ENCODE assay signal across 8 cellular contexts in the genomic region with DNA sequence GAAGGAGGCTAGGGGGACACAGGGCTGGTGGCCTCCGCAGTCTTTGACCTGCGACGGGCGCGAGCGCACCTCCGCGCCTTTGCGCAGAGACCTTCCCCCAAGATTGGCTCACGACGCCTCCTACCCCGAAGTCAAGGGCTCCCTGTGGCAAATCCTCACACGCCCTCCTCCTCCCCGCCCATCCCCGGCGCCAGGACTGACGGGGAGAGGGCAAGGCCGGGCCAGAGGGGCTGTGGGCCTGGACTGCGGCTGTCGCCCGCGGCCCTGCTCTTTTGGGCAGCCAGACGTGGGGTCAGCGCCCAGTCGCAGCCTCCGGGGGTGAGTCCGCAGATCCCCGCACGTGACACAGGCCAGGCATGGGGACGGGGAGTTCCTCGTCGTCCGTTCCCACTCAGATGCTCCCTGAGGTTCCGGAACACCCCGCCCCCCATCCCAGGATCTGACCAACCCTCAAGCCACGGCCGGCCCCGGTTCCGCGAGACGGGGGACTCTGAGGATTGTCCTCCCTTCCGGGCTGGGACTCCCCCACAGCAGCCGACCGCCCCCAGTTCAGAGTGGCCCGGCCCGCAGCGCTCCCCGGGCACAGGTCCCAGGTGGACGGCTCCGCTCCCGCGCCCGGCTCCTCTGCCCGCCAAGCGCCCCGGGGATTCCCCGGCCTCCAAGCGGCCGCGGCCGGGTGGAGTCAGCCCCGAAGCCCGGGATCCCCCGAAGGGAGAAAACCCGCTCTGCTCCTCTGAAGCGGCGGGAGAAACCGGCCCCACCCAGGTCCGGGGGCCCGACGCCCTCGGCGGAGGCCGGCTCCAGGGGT. TPM values are rescaled to one million over a fixed set of nuclear protein-coding genes. Genes with fewer than 3 reads are reported as not detected.
DNase-seq lines count a peak whose midpoint lies in the region; ATAC-seq and TF ChIP-seq lines count a peak whose summit lies in the region.

No MANE protein-coding gene starts in this region.

- no peaks in the 10 kb centered on the region for H3K9me3 ChIP-seq in SK-N-MC (ENCODE audit: low read depth, low read length)
- no peaks in the 10 kb centered on the region for H3K9me3 ChIP-seq in breast epithelium
- no peaks in the 10 kb centered on the region for H3K9me3 ChIP-seq in right lobe of liver

- H3K36me3 ChIP-seq in SK-N-MC (ENCODE audit: insufficient read depth, low read length): no peaks in the 10 kb centered on the region
- H3K36me3 ChIP-seq in breast epithelium: no peaks in the 10 kb centered on the region
- H3K36me3 ChIP-seq in right lobe of liver: no peaks in the 10 kb centered on the region

- H3K27ac ChIP-seq in SK-N-MC (no peak overlapping the region), breast epithelium (peak overlapping the region; percentile 50 to 88), right lobe of liver (no peak overlapping the region)

- peak; percentile 66 for DNase-seq in DMS53 (lab: John Stamatoyannopoulos, UW)
- no peak for DNase-seq in DMS53 treated with DMSO at 0.1 percent for 48 hours (lab: John Stamatoyannopoulos, UW; ENCODE audit: unreplicated experiment)
- DNase-seq in SK-N-MC (ENCODE audit: low read depth, low spot score): no peak
- no peak for DNase-seq in breast epithelium (ENCODE audit: low spot score in 2 of 2)
- DNase-seq in right lobe of liver: peak; percentile 58 to 69 (median 68)
- DNase-seq in stimulated activated CD8-positive, alpha-beta memory T cell treated with anti-CD3 and anti-CD28 coated beads, Interleukin-12 subunit alpha, Interleukin-12 subunit beta, amount 100 ng/mL, for 24 hours (ENCODE audit: extremely low read depth): peak; percentile 24
- no peak for DNase-seq in NCI-H345 (lab: John Stamatoyannopoulos, UW)

- H3K4me3 ChIP-seq in SK-N-MC: peak overlapping the region; percentile 93
- H3K4me3 ChIP-seq in breast epithelium: peak overlapping the region; percentile 62 to 86 (median 69)
- peak overlapping the region; percentile 48 to 57 (median 51) for H3K4me3 ChIP-seq in right lobe of liver

- intact Hi-C loops in breast epithelium (cut with DNase I; ENCODE audit: low total_unique reads) (no loop called here), right lobe of liver (cut with DNase I) (no loop called here)

- ATAC-seq in HG02973 (IDR thresholded peaks at IDR 0.05; ENCODE audit: unreplicated experiment) (peak; percentile 34), right lobe of liver (peak; percentile 66 to 78 (median 74))

- peak overlapping the region; percentile 71 for H3K9ac ChIP-seq in SK-N-MC (ENCODE audit: insufficient read length)

- H3K27me3 ChIP-seq in breast epithelium (peaks cover 3 to 22% of the 10 kb centered on the region in 2 donors), right lobe of liver (peaks cover 0 to 8% of the 10 kb centered on the region in 2 donors)

- TF ChIP-seq CTCF in breast epithelium (IDR thresholded peaks at IDR 0.05) (no peak), right lobe of liver (IDR thresholded peaks at IDR 0.05) (no peak)

- WGBS in right lobe of liver (ENCODE audit: insufficient coverage, low coverage, low lambda C conversion rate, missing lambda C conversion rate): 8% methylated on average over 15 of the region's 74 CpGs

- TF ChIP-seq POLR2A in breast epithelium (IDR thresholded peaks at IDR 0.05) (no peak), right lobe of liver (IDR thresholded peaks at IDR 0.05) (no peak)

- H3K4me1 ChIP-seq in breast epithelium (peaks cover 0 to 6% of the 10 kb centered on the region in 2 donors), right lobe of liver (peaks cover 0 to 24% (median 3%) of the 10 kb centered on the region in 4 donors)

RNA-seq across cellular contexts. Expression of a gene that starts 0.5 kb away (rescaled TPM):
- total RNA-seq in breast epithelium (1 to 10 TPM; 3.3 to 5.3 (median 3.8) TPM), right lobe of liver (1 to 10 TPM in 1 of 6 experiments, under 1 TPM in 5; 0.16 to 1.3 (median 0.29) TPM)

Comparison
In these comparisons a context has a peak if more than half of its experiments do, and no peak if none do; other contexts are left out.
1. DNase-seq: peak in DMS53 (single experiment), right lobe of liver (3 of 3) and stimulated activated CD8-positive, alpha-beta memory T cell treated with anti-CD3 and anti-CD28 coated beads, Interleukin-12 subunit alpha, Interleukin-12 subunit beta, amount 100 ng/mL, for 24 hours (single experiment); none in DMS53 treated with DMSO at 0.1 percent for 48 hours (single experiment), SK-N-MC (single experiment), breast epithelium (0 of 2) and NCI-H345 (single experiment).
2. H3K27ac ChIP-seq: peak in breast epithelium (2 of 2); none in SK-N-MC (single experiment) and right lobe of liver (0 of 3).
3. Peak in every context shown above with its lines, with median percentiles within 50 percentile points of each other: H3K4me3 ChIP-seq.